1 cellular context compared by ENCODE assay signal in the genomic region with DNA sequence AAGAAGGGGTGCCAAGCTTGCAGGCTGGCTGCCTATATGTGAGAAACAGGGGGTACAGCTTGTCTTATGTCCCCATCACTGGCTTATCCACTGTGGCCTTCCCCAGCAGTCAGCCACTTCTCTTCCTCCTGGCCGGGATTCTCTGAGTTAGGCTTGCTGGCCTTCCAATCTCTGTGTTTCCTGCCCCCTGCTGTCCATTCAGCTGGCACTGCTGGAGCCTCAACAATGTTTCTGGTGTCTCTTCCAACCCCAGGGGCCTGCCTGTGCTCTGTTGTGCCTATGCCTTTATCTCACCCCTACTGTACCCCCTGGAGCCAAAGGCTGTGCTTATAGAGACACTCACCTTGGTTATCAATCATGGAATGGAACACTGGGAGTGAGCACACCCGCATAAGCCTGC.
TF ChIP-seq lines count a peak whose summit lies in the region.

No MANE protein-coding gene starts in this region.

TF ChIP-seq in GM23338, 12 proteins besides CTCF, POLR2A, EP300 and RAD21 (continued from another document):
- TF ChIP-seq, protein P1, sequence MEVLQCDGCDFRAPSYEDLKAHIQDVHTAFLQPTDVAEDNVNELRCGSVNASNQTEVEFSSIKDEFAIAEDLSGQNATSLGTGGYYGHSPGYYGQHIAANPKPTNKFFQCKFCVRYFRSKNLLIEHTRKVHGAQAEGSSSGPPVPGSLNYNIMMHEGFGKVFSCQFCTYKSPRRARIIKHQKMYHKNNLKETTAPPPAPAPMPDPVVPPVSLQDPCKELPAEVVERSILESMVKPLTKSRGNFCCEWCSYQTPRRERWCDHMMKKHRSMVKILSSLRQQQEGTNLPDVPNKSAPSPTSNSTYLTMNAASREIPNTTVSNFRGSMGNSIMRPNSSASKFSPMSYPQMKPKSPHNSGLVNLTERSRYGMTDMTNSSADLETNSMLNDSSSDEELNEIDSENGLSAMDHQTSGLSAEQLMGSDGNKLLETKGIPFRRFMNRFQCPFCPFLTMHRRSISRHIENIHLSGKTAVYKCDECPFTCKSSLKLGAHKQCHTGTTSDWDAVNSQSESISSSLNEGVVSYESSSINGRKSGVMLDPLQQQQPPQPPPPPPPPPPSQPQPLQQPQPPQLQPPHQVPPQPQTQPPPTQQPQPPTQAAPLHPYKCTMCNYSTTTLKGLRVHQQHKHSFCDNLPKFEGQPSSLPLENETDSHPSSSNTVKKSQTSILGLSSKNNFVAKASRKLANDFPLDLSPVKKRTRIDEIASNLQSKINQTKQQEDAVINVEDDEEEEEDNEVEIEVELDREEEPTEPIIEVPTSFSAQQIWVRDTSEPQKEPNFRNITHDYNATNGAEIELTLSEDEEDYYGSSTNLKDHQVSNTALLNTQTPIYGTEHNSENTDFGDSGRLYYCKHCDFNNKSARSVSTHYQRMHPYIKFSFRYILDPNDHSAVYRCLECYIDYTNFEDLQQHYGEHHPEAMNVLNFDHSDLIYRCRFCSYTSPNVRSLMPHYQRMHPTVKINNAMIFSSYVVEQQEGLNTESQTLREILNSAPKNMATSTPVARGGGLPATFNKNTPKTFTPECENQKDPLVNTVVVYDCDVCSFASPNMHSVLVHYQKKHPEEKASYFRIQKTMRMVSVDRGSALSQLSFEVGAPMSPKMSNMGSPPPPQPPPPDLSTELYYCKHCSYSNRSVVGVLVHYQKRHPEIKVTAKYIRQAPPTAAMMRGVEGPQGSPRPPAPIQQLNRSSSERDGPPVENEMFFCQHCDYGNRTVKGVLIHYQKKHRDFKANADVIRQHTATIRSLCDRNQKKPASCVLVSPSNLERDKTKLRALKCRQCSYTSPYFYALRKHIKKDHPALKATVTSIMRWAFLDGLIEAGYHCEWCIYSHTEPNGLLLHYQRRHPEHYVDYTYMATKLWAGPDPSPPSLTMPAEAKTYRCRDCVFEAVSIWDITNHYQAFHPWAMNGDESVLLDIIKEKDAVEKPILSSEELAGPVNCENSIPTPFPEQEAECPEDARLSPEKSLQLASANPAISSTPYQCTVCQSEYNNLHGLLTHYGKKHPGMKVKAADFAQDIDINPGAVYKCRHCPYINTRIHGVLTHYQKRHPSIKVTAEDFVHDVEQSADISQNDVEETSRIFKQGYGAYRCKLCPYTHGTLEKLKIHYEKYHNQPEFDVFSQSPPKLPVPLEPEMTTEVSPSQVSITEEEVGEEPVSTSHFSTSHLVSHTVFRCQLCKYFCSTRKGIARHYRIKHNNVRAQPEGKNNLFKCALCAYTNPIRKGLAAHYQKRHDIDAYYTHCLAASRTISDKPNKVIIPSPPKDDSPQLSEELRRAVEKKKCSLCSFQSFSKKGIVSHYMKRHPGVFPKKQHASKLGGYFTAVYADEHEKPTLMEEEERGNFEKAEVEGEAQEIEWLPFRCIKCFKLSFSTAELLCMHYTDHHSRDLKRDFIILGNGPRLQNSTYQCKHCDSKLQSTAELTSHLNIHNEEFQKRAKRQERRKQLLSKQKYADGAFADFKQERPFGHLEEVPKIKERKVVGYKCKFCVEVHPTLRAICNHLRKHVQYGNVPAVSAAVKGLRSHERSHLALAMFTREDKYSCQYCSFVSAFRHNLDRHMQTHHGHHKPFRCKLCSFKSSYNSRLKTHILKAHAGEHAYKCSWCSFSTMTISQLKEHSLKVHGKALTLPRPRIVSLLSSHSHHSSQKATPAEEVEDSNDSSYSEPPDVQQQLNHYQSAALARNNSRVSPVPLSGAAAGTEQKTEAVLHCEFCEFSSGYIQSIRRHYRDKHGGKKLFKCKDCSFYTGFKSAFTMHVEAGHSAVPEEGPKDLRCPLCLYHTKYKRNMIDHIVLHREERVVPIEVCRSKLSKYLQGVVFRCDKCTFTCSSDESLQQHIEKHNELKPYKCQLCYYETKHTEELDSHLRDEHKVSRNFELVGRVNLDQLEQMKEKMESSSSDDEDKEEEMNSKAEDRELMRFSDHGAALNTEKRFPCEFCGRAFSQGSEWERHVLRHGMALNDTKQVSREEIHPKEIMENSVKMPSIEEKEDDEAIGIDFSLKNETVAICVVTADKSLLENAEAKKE (CRISPR knock-in tag; IDR thresholded peaks at IDR 0.05) = no peak
- TF ChIP-seq, protein P2, sequence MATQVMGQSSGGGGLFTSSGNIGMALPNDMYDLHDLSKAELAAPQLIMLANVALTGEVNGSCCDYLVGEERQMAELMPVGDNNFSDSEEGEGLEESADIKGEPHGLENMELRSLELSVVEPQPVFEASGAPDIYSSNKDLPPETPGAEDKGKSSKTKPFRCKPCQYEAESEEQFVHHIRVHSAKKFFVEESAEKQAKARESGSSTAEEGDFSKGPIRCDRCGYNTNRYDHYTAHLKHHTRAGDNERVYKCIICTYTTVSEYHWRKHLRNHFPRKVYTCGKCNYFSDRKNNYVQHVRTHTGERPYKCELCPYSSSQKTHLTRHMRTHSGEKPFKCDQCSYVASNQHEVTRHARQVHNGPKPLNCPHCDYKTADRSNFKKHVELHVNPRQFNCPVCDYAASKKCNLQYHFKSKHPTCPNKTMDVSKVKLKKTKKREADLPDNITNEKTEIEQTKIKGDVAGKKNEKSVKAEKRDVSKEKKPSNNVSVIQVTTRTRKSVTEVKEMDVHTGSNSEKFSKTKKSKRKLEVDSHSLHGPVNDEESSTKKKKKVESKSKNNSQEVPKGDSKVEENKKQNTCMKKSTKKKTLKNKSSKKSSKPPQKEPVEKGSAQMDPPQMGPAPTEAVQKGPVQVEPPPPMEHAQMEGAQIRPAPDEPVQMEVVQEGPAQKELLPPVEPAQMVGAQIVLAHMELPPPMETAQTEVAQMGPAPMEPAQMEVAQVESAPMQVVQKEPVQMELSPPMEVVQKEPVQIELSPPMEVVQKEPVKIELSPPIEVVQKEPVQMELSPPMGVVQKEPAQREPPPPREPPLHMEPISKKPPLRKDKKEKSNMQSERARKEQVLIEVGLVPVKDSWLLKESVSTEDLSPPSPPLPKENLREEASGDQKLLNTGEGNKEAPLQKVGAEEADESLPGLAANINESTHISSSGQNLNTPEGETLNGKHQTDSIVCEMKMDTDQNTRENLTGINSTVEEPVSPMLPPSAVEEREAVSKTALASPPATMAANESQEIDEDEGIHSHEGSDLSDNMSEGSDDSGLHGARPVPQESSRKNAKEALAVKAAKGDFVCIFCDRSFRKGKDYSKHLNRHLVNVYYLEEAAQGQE (IDR thresholded peaks at IDR 0.05; ENCODE audit: unreplicated experiment) = no peak
- TF ChIP-seq ZNF331 (CRISPR knock-in tag; IDR thresholded peaks at IDR 0.05; ENCODE audit: low read depth) (no peak), POLR2AphosphoS5 (IDR thresholded peaks at IDR 0.05; ENCODE audit: low read depth) (no peak), ZNF114 (CRISPR knock-in tag; IDR thresholded peaks at IDR 0.05) (no peak), STAT1 (IDR thresholded peaks at IDR 0.05; ENCODE audit: unreplicated experiment) (no peak), NANOG (IDR thresholded peaks at IDR 0.05; ENCODE audit: borderline replicate concordance) (no peak), EZH2 (IDR thresholded peaks at IDR 0.05; ENCODE audit: low read depth, unreplicated experiment) (no peak), JUNB (IDR thresholded peaks at IDR 0.05; ENCODE audit: unreplicated experiment) (no peak)
- TF ChIP-seq, protein P3, sequence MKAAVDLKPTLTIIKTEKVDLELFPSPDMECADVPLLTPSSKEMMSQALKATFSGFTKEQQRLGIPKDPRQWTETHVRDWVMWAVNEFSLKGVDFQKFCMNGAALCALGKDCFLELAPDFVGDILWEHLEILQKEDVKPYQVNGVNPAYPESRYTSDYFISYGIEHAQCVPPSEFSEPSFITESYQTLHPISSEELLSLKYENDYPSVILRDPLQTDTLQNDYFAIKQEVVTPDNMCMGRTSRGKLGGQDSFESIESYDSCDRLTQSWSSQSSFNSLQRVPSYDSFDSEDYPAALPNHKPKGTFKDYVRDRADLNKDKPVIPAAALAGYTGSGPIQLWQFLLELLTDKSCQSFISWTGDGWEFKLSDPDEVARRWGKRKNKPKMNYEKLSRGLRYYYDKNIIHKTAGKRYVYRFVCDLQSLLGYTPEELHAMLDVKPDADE (IDR thresholded peaks at IDR 0.05) = no peak
